ENCODE assay signal across 1 cellular context in the genomic region with DNA sequence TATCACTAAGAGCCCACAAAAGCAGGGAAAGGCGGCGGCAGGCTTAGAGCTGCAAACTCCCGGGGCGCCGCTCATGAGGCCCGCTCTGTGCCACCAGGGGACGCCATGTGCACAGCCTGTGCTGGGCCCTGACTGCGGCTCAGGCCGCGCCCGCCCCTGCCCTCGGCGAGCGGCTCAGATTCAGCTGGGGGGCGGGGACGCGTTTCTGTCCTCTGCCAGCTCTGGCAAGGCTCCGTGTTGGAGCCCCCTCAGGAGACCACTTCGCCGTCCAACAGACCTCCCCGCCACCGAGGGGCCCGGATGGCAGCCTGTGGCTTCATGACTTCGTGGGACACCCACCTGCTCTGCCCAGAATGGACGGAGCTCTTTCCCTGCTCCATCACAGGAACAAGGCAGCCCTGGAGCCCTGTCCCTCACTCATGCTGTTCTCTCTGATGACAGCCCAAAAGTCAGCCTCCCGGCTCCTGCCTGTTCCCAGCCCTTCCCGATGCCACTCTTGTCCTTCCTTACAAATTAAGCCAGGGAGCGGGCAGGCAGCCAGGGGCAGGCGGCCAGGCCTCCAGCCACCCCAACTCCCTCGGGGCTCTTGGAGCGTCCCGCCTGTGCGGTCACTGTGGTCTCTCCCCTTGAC.
A peak's percentile ranks its signal among the peaks of the same experiment; 100 is the strongest.
TF ChIP-seq lines count a peak whose summit lies in the region.

No MANE protein-coding gene starts in this region.

TF ChIP-seq in HepG2, 621 proteins besides CTCF, POLR2A, EP300 and RAD21 (continued from another document and continues in another):
- TF ChIP-seq, protein P1, sequence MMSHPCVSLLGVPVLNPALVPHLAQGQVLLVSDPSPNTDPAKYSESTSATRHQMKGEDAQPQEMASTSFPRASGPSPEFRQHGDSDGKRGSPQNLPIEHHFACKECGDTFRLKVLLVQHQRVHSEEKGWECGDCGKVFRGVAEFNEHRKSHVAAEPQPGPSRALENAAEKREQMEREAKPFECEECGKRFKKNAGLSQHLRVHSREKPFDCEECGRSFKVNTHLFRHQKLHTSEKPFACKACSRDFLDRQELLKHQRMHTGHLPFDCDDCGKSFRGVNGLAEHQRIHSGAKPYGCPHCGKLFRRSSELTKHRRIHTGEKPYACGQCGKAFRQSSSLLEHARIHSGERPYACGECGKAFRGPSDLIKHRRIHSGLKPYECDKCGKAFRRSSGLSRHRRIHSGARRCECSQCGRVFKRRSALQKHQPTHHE (CRISPR knock-in tag; IDR thresholded peaks at IDR 0.05; ENCODE audit: borderline replicate concordance), result 0 out of 2 replicates have a peak, but pooled peaks have one; percentile 37
- TF ChIP-seq YEATS4 (CRISPR knock-in tag; IDR thresholded peaks at IDR 0.05; ENCODE audit: borderline replicate concordance) (peak; percentile 42; the same call in 1 of the 2 replicates), ZKSCAN8 (CRISPR knock-in tag; IDR thresholded peaks at IDR 0.05; ENCODE audit: borderline replicate concordance) (peak; percentile 47; the same call in 1 of the 2 replicates), TFDP1 (CRISPR knock-in tag; IDR thresholded peaks at IDR 0.05; ENCODE audit: borderline replicate concordance) (peak; percentile 37; the same call in 1 of the 2 replicates), HHEX (CRISPR knock-in tag; IDR thresholded peaks at IDR 0.05) (no peak), E2F5 (CRISPR knock-in tag; conservative IDR thresholded peaks at IDR 0.05) (peak; percentile 43; the same call in 1 of the 2 replicates), KDM3A (CRISPR knock-in tag; IDR thresholded peaks at IDR 0.05; ENCODE audit: low read depth) (peak; percentile 80), SNAPC2 (CRISPR knock-in tag; IDR thresholded peaks at IDR 0.05) (peak; percentile 39; the same call in 1 of the 2 replicates), BORCS8-MEF2B (CRISPR knock-in tag; IDR thresholded peaks at IDR 0.05) (peak; percentile 88; the same call in 1 of the 2 replicates), SMAD9 (CRISPR knock-in tag; IDR thresholded peaks at IDR 0.05) (peak; percentile 43; the same call in 1 of the 2 replicates), CCDC6 (CRISPR knock-in tag; IDR thresholded peaks at IDR 0.05) (peak; percentile 47; the same call in 1 of the 2 replicates), RBM22 (optimal IDR thresholded peaks at IDR 0.05; ENCODE audit: low read length) (peak; percentile 79), MIER2 (CRISPR knock-in tag; IDR thresholded peaks at IDR 0.05) (peak; percentile 70), ZFY (CRISPR knock-in tag; IDR thresholded peaks at IDR 0.05) (peak; percentile 48; the same call in 1 of the 2 replicates), CHD2 (IDR thresholded peaks at IDR 0.05; ENCODE audit: low read depth, low read length) (peak; percentile 31; the same call in 1 of the 2 replicates), ZNF333 (CRISPR knock-in tag; IDR thresholded peaks at IDR 0.05; ENCODE audit: borderline replicate concordance) (no peak), PHF8 (CRISPR knock-in tag; IDR thresholded peaks at IDR 0.05) (peak; percentile 46), HOXA9 (CRISPR knock-in tag; IDR thresholded peaks at IDR 0.05; ENCODE audit: borderline replicate concordance) (no peak), ZNF12 (CRISPR knock-in tag; IDR thresholded peaks at IDR 0.05) (no peak), PPARG (CRISPR knock-in tag; conservative IDR thresholded peaks at IDR 0.05) (0 out of 2 replicates have a peak, but pooled peaks have one; percentile 28), HDAC1 (CRISPR knock-in tag; IDR thresholded peaks at IDR 0.05) (0 out of 2 replicates have a peak, but pooled peaks have one; percentile 50), KDM2A (CRISPR knock-in tag; IDR thresholded peaks at IDR 0.05; ENCODE audit: borderline replicate concordance, low read depth) (peak; percentile 87), ZSCAN21 (CRISPR knock-in tag; IDR thresholded peaks at IDR 0.05; ENCODE audit: borderline replicate concordance) (peak; percentile 21; the same call in 1 of the 2 replicates), ZNF510 (CRISPR knock-in tag; IDR thresholded peaks at IDR 0.05; ENCODE audit: low read depth) (no peak), MED8 (CRISPR knock-in tag; IDR thresholded peaks at IDR 0.05; ENCODE audit: insufficient replicate concordance) (no peak), FOXA1 (IDR thresholded peaks at IDR 0.05) (no peak), FOXA1 (CRISPR knock-in tag; IDR thresholded peaks at IDR 0.05) (peak; percentile 13; the same call in 1 of the 2 replicates), ZFP41 (CRISPR knock-in tag; IDR thresholded peaks at IDR 0.05; ENCODE audit: borderline replicate concordance) (peak; percentile 37; the same call in 1 of the 2 replicates), ZNF598 (CRISPR knock-in tag; IDR thresholded peaks at IDR 0.05; ENCODE audit: borderline replicate concordance) (0 out of 2 replicates have a peak, but pooled peaks have one; percentile 79), ZFP90 (CRISPR knock-in tag; IDR thresholded peaks at IDR 0.05; ENCODE audit: borderline replicate concordance) (peak; percentile 54; the same call in 1 of the 2 replicates), DNMT1 (CRISPR knock-in tag; IDR thresholded peaks at IDR 0.05) (peak; percentile 87), SRY (CRISPR knock-in tag; IDR thresholded peaks at IDR 0.05) (no peak), ZBTB34 (CRISPR knock-in tag; IDR thresholded peaks at IDR 0.05) (peak; percentile 22; the same call in 1 of the 2 replicates), PRDM15 (CRISPR knock-in tag; IDR thresholded peaks at IDR 0.05) (0 out of 2 replicates have a peak, but pooled peaks have one; percentile 2), ZNF234 (CRISPR knock-in tag; conservative IDR thresholded peaks at IDR 0.05) (no peak), ZNF317 (CRISPR knock-in tag; IDR thresholded peaks at IDR 0.05) (peak; percentile 42; the same call in 1 of the 2 replicates), TFDP2 (CRISPR knock-in tag; IDR thresholded peaks at IDR 0.05) (peak; percentile 67), MIER3 (CRISPR knock-in tag; IDR thresholded peaks at IDR 0.05; ENCODE audit: borderline replicate concordance) (peak; percentile 64; the same call in 1 of the 2 replicates), GABPB1 (CRISPR knock-in tag; IDR thresholded peaks at IDR 0.05) (peak; percentile 69), CBFB (CRISPR knock-in tag; IDR thresholded peaks at IDR 0.05) (peak; percentile 64; the same call in 1 of the 2 replicates), ZNF232 (CRISPR knock-in tag; IDR thresholded peaks at IDR 0.05; ENCODE audit: borderline replicate concordance) (0 out of 2 replicates have a peak, but pooled peaks have one; percentile 39), HDAC2 (CRISPR knock-in tag; IDR thresholded peaks at IDR 0.05) (peak; percentile 57; the same call in 1 of the 2 replicates), NCOA5 (CRISPR knock-in tag; IDR thresholded peaks at IDR 0.05) (no peak), ZC3H13 (CRISPR knock-in tag; IDR thresholded peaks at IDR 0.05) (no peak)
- TF ChIP-seq, protein P2, sequence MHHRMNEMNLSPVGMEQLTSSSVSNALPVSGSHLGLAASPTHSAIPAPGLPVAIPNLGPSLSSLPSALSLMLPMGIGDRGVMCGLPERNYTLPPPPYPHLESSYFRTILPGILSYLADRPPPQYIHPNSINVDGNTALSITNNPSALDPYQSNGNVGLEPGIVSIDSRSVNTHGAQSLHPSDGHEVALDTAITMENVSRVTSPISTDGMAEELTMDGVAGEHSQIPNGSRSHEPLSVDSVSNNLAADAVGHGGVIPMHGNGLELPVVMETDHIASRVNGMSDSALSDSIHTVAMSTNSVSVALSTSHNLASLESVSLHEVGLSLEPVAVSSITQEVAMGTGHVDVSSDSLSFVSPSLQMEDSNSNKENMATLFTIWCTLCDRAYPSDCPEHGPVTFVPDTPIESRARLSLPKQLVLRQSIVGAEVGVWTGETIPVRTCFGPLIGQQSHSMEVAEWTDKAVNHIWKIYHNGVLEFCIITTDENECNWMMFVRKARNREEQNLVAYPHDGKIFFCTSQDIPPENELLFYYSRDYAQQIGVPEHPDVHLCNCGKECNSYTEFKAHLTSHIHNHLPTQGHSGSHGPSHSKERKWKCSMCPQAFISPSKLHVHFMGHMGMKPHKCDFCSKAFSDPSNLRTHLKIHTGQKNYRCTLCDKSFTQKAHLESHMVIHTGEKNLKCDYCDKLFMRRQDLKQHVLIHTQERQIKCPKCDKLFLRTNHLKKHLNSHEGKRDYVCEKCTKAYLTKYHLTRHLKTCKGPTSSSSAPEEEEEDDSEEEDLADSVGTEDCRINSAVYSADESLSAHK (CRISPR knock-in tag; IDR thresholded peaks at IDR 0.05; ENCODE audit: borderline replicate concordance), result no peak
- TF ChIP-seq, protein P3, sequence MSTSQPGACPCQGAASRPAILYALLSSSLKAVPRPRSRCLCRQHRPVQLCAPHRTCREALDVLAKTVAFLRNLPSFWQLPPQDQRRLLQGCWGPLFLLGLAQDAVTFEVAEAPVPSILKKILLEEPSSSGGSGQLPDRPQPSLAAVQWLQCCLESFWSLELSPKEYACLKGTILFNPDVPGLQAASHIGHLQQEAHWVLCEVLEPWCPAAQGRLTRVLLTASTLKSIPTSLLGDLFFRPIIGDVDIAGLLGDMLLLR (CRISPR knock-in tag; IDR thresholded peaks at IDR 0.05), result 0 out of 2 replicates have a peak, but pooled peaks have one; percentile 45
- TF ChIP-seq, protein P4, sequence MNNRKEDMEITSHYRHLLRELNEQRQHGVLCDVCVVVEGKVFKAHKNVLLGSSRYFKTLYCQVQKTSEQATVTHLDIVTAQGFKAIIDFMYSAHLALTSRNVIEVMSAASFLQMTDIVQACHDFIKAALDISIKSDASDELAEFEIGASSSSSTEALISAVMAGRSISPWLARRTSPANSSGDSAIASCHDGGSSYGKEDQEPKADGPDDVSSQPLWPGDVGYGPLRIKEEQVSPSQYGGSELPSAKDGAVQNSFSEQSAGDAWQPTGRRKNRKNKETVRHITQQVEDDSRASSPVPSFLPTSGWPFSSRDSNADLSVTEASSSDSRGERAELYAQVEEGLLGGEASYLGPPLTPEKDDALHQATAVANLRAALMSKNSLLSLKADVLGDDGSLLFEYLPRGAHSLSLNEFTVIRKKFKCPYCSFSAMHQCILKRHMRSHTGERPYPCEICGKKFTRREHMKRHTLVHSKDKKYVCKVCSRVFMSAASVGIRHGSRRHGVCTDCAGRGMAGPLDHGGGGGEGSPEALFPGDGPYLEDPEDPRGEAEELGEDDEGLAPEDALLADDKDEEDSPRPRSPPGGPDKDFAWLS (CRISPR knock-in tag; IDR thresholded peaks at IDR 0.05; ENCODE audit: borderline replicate concordance), result no peak
